Comparison of ENCODE assay signal across 9 cellular contexts in genomic region chr10:60733826-60734225, GRCh38. TPM values are rescaled to one million over a fixed set of nuclear protein-coding genes. Genes with fewer than 3 reads are reported as not detected.
DNase-seq lines count a peak whose midpoint lies in the region; ATAC-seq and TF ChIP-seq lines count a peak whose summit lies in the region.
"Had no signal": no experiment of that assay in that cellular context is flagged by ENCODE, and none has a peak within 500 bp of the region (broad histone marks: within the 10 kb centered on the region; RNA-seq: fewer than 3 reads in every experiment).

No MANE protein-coding gene starts in this region.

- no peaks in the 10 kb centered on the region for H3K9me3 ChIP-seq in tibial artery

- H3K4me1 Mint-ChIP-seq in activated naive CD4-positive, alpha-beta T cell treated with anti-CD3 and anti-CD28 coated beads for 36 hours (ENCODE audit: low read depth) = peaks cover 28% of the 10 kb centered on the region
- H3K4me1 Mint-ChIP-seq in memory B cell = peaks cover 16% of the 10 kb centered on the region

- H3K27ac Mint-ChIP-seq in activated naive CD4-positive, alpha-beta T cell treated with anti-CD3 and anti-CD28 coated beads for 36 hours = no peak overlapping the region
- H3K27ac Mint-ChIP-seq in memory B cell = no peak overlapping the region

- no peaks in the 10 kb centered on the region for H3K36me3 ChIP-seq in brain microvascular endothelial cell (replicated peaks)
- H3K36me3 ChIP-seq in tibial artery = no peaks in the 10 kb centered on the region

- in situ Hi-C loops in brain microvascular endothelial cell (cut with HindIII; ENCODE audit: low pct_ligation_motif_present, low sequenced_read_pairs) = no loop called here

- TF ChIP-seq CTCF in brain microvascular endothelial cell (IDR thresholded peaks at IDR 0.05; ENCODE audit: low read depth, low read length, missing control alignments) = no peak
- TF ChIP-seq CTCF in tibial artery (IDR thresholded peaks at IDR 0.05) = no peak

- H3K4me1 ChIP-seq in tibial artery = peaks cover 0 to 16% (median 10%) of the 10 kb centered on the region in 4 donors

- no peak overlapping the region for H3K27ac ChIP-seq in brain microvascular endothelial cell
- H3K27ac ChIP-seq in tibial artery = no peak overlapping the region

- H3K4me3 Mint-ChIP-seq in activated naive CD4-positive, alpha-beta T cell treated with anti-CD3 and anti-CD28 coated beads for 36 hours = peak overlapping the region; percentile 53
- peak overlapping the region; percentile 40 for H3K4me3 Mint-ChIP-seq in memory B cell

- H3K36me3 Mint-ChIP-seq in activated naive CD4-positive, alpha-beta T cell treated with anti-CD3 and anti-CD28 coated beads for 36 hours (ENCODE audit: low read depth) = no peaks in the 10 kb centered on the region
- no peaks in the 10 kb centered on the region for H3K36me3 Mint-ChIP-seq in memory B cell

- intact Hi-C loops in activated naive CD4-positive, alpha-beta T cell treated with anti-CD3 and anti-CD28 coated beads for 36 hours (cut with micrococcal nuclease) = loop anchor here (2.0 kb wide), 2 partner anchors 27 to 35 kb away; no protein-coding TSS in a partner anchor
- intact Hi-C loops in tibial artery (cut with DNase I; ENCODE audit: low total_unique reads) = no loop called here

- H3K4me3 ChIP-seq in brain microvascular endothelial cell (ENCODE audit: low read depth, low read length) = peak overlapping the region; percentile 66
- H3K4me3 ChIP-seq in tibial artery = peak overlapping the region; percentile 49 to 59

- no peak for ATAC-seq in memory B cell (ENCODE audit: low read depth)
- ATAC-seq in HG02571 (IDR thresholded peaks at IDR 0.05; ENCODE audit: unreplicated experiment) = no peak

- H3K9me3 Mint-ChIP-seq in activated naive CD4-positive, alpha-beta T cell treated with anti-CD3 and anti-CD28 coated beads for 36 hours = no peaks in the 10 kb centered on the region
- no peaks in the 10 kb centered on the region for H3K9me3 Mint-ChIP-seq in memory B cell

- H3K27me3 Mint-ChIP-seq in activated naive CD4-positive, alpha-beta T cell treated with anti-CD3 and anti-CD28 coated beads for 36 hours (ENCODE audit: low read depth) = peaks cover 4% of the 10 kb centered on the region
- no peaks in the 10 kb centered on the region for H3K27me3 Mint-ChIP-seq in memory B cell

- H3K27me3 ChIP-seq in brain microvascular endothelial cell (replicated peaks) (no peaks in the 10 kb centered on the region), tibial artery (peaks cover 0 to 22% of the 10 kb centered on the region in 2 donors)

- CTCF ChIA-PET in activated naive CD4-positive, alpha-beta T cell treated with anti-CD3 and anti-CD28 coated beads for 36 hours (lab: Charles Lee) = interaction anchor here (0.6 to 1.1 kb wide), 2 partner anchors 20 to 44 kb away, joined by 3 read pairs; partner anchors contain the start of gene CDK1

- DNase-seq in activated naive CD4-positive, alpha-beta T cell treated with anti-CD3 and anti-CD28 coated beads for 36 hours = no peak
- DNase-seq in activated naive CD4-positive, alpha-beta T cell (lab: John Stamatoyannopoulos, UW) = no peak
- DNase-seq in brain microvascular endothelial cell = no peak
- DNase-seq in memory B cell (ENCODE audit: low spot score in 2 of 2) = no peak
- no peak for DNase-seq in tibial artery
- no peak for DNase-seq in NK-92 (lab: John Stamatoyannopoulos, UW; ENCODE audit: unreplicated experiment)
- DNase-seq in DMS53 (lab: John Stamatoyannopoulos, UW) = no peak
- DNase-seq: OCI-M1 had no signal

RNA-seq across cellular contexts. Expression of gene CDK1, which starts 44.5 kb away (rescaled TPM):
- 100 to 1,000 TPM; 173 to 180 TPM for total RNA-seq in activated naive CD4-positive, alpha-beta T cell treated with anti-CD3 and anti-CD28 coated beads for 36 hours
